Comparison of ENCODE assay signal across 1 cellular context in genomic region chr20:38748863-38749153, GRCh38.
TF ChIP-seq lines count a peak whose summit lies in the region.

No MANE protein-coding gene starts in this region.

TF ChIP-seq in WTC11, 78 proteins besides CTCF, POLR2A, EP300 and RAD21 (continued from another document):
- TF ChIP-seq MLX (CRISPR knock-in tag; IDR thresholded peaks at IDR 0.05) (no peak), ELF4 (CRISPR knock-in tag; IDR thresholded peaks at IDR 0.05; ENCODE audit: low read depth) (no peak), MXD4 (CRISPR knock-in tag; IDR thresholded peaks at IDR 0.05; ENCODE audit: borderline replicate concordance) (no peak), HMGXB4 (CRISPR knock-in tag; IDR thresholded peaks at IDR 0.05) (no peak; the same call in 1 of the 2 replicates), SOX15 (CRISPR knock-in tag; IDR thresholded peaks at IDR 0.05) (no peak), IRF1 (CRISPR knock-in tag; IDR thresholded peaks at IDR 0.05) (no peak), ZNF281 (CRISPR knock-in tag; IDR thresholded peaks at IDR 0.05) (no peak), ZNF138 (CRISPR knock-in tag; conservative IDR thresholded peaks at IDR 0.05) (no peak), E2F5 (CRISPR knock-in tag; IDR thresholded peaks at IDR 0.05) (no peak), NR1H2 (CRISPR knock-in tag; IDR thresholded peaks at IDR 0.05) (no peak), ZNF425 (CRISPR knock-in tag; conservative IDR thresholded peaks at IDR 0.05) (no peak)
